In genomic region chr3:152402698-152403456, GRCh38 we compare ENCODE assay signal across 9 cellular contexts.
DNase-seq lines count a peak whose midpoint lies in the region; ATAC-seq and TF ChIP-seq lines count a peak whose summit lies in the region.
"Had no signal": no experiment of that assay in that cellular context is flagged by ENCODE, and none has a peak within 500 bp of the region (broad histone marks: within the 10 kb centered on the region; RNA-seq: fewer than 3 reads in every experiment).

No MANE protein-coding gene starts in this region.

- no peaks in the 10 kb centered on the region for H3K9me3 Mint-ChIP-seq in nephron progenitor cell

- H3K27me3 Mint-ChIP-seq in nephron progenitor cell (ENCODE audit: low read depth, poor library complexity), result peaks cover 4% of the 10 kb centered on the region

- peak; percentile 37 for ATAC-seq in HG03469 (IDR thresholded peaks at IDR 0.05; ENCODE audit: unreplicated experiment)
- no peak for ATAC-seq in body of pancreas

- 61 to 63% methylated on average over 5 of the region's 5 CpGs for WGBS in body of pancreas, 2 donors

- peaks cover 69% of the 10 kb centered on the region for H3K4me1 ChIP-seq in body of pancreas

- peak overlapping the region; percentile 24 for H3K27ac ChIP-seq in caudate nucleus (ENCODE audit: low read depth, low read length)
- H3K27ac ChIP-seq in body of pancreas, result peak overlapping the region in 2 of 4 donors; percentile 6 to 43

- H3K4me1 Mint-ChIP-seq in nephron progenitor cell, result peaks cover 32% of the 10 kb centered on the region

- no peak for TF ChIP-seq POLR2A in body of pancreas (IDR thresholded peaks at IDR 0.05)

- H3K4me3 ChIP-seq in GM12865 (ENCODE audit: low read depth, low read length), result no peak overlapping the region
- H3K4me3 ChIP-seq in body of pancreas, result no peak overlapping the region

- intact Hi-C loops in body of pancreas (cut with DNase I), result no loop called here

- no peak overlapping the region for H3K4me3 Mint-ChIP-seq in nephron progenitor cell

- no peaks in the 10 kb centered on the region for H3K9me3 ChIP-seq in body of pancreas

- H3K36me3 Mint-ChIP-seq in nephron progenitor cell (ENCODE audit: low read depth), result no peaks in the 10 kb centered on the region

- in situ Hi-C loops in G401 (cut with HindIII; ENCODE audit: low sequenced_read_pairs), result no loop called here

- peak overlapping the region; percentile 53 for H3K27ac Mint-ChIP-seq in nephron progenitor cell

- TF ChIP-seq CTCF in GM12865 (IDR thresholded peaks at IDR 0.05; ENCODE audit: insufficient read depth, low read depth, low read length, missing control alignments) (no peak), nephron progenitor cell (IDR thresholded peaks at IDR 0.05) (no peak), body of pancreas (IDR thresholded peaks at IDR 0.05) (no peak)

- no peaks in the 10 kb centered on the region for H3K36me3 ChIP-seq in body of pancreas (replicated peaks in 1 of 2; ENCODE audit: insufficient read depth in 1 of 2, low read depth in 2 of 2)

- DNase-seq in GM12865 (ENCODE audit: low read depth) (peak; percentile 28), caudate nucleus (lab: John Stamatoyannopoulos, UW) (no peak), nephron progenitor cell (no peak), G401 (ENCODE audit: low spot score) (no peak), NCI-H2227 treated with DMSO at 0.1 percent for 48 hours (lab: John Stamatoyannopoulos, UW) (no peak), NCI-H2196 treated with DMSO at 0.1 percent for 48 hours (lab: John Stamatoyannopoulos, UW; ENCODE audit: unreplicated experiment) (no peak), body of pancreas (no peak)
- DNase-seq: NCI-H1694 treated with DMSO at 0.1 percent for 48 hours had no signal

- no peaks in the 10 kb centered on the region for H3K27me3 ChIP-seq in body of pancreas
